In the genomic region with DNA sequence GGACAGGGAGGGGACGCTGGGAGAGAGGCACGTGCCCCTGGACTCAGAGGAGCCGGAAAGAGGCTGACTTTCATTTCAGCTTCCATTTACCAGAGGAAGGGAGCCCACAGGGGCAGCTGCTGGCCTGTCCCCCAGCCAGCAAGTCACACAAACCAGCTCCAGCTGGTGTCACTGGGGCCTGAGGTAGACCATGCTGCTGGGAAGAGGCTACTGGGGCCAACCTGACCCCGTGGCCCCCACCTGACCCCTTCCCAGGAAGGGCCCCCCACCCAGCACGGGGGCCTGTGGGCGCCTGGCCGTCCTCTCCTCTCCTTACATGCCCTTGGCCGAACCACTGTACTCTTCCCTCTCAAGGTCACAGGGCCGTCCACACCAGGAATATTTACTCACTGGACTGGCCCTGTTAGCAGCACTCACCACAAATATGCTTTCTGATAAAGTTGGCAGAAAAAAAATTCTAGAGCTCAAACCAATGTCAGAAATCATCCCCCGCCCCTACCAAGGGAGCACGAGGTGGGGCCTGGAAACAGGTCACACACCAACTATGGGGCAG, we compare ENCODE assay signal across 1 cellular context.
A peak's percentile ranks its signal among the peaks of the same experiment; 100 is the strongest.
TF ChIP-seq lines count a peak whose summit lies in the region.

No MANE protein-coding gene starts in this region.

TF ChIP-seq in HepG2, 621 proteins besides CTCF, POLR2A, EP300 and RAD21 (continued from another document and continues in another):
- TF ChIP-seq JDP2 (CRISPR knock-in tag; IDR thresholded peaks at IDR 0.05; ENCODE audit: borderline replicate concordance) (no peak), DR1 (CRISPR knock-in tag; IDR thresholded peaks at IDR 0.05) (no peak), TBX2 (CRISPR knock-in tag; IDR thresholded peaks at IDR 0.05; ENCODE audit: borderline replicate concordance) (peak; percentile 28), RFX3 (CRISPR knock-in tag; IDR thresholded peaks at IDR 0.05) (no peak), SMARCE1 (IDR thresholded peaks at IDR 0.05; ENCODE audit: borderline replicate concordance) (no peak), YEATS2 (CRISPR knock-in tag; IDR thresholded peaks at IDR 0.05; ENCODE audit: borderline replicate concordance) (no peak), BORCS8-MEF2B (CRISPR knock-in tag; IDR thresholded peaks at IDR 0.05) (no peak; the same call in none of the 2 replicates), RFX5 (IDR thresholded peaks at IDR 0.05; ENCODE audit: low read depth, low read length) (no peak), SATB2 (CRISPR knock-in tag; IDR thresholded peaks at IDR 0.05) (no peak), FOXA3 (CRISPR knock-in tag; IDR thresholded peaks at IDR 0.05) (peak; percentile 81), IRX3 (CRISPR knock-in tag; IDR thresholded peaks at IDR 0.05; ENCODE audit: borderline replicate concordance, low read depth) (no peak), CREB1 (IDR thresholded peaks at IDR 0.05) (no peak), CREB1 (CRISPR knock-in tag; IDR thresholded peaks at IDR 0.05) (peak; percentile 73; the same call in 1 of the 2 replicates), ZNF484 (CRISPR knock-in tag; IDR thresholded peaks at IDR 0.05; ENCODE audit: borderline replicate concordance, low read depth) (no peak), POGZ (CRISPR knock-in tag; IDR thresholded peaks at IDR 0.05) (peak; percentile 38; the same call in 1 of the 2 replicates), ZNF713 (CRISPR knock-in tag; IDR thresholded peaks at IDR 0.05) (no peak), ZNF724P (CRISPR knock-in tag; IDR thresholded peaks at IDR 0.05; ENCODE audit: borderline replicate concordance) (no peak), ATF7-NPFF (CRISPR knock-in tag; IDR thresholded peaks at IDR 0.05; ENCODE audit: low read depth) (no peak), HNF1A (IDR thresholded peaks at IDR 0.05; ENCODE audit: low read depth) (0 out of 2 replicates have a peak, but pooled peaks have one; percentile 25), HNF1A (CRISPR knock-in tag; IDR thresholded peaks at IDR 0.05; ENCODE audit: borderline replicate concordance) (no peak), PRDM4 (CRISPR knock-in tag; IDR thresholded peaks at IDR 0.05; ENCODE audit: borderline replicate concordance) (no peak), ELF3 (CRISPR knock-in tag; IDR thresholded peaks at IDR 0.05) (peak; percentile 55), NFYB (CRISPR knock-in tag; IDR thresholded peaks at IDR 0.05) (no peak), PHF8 (CRISPR knock-in tag; IDR thresholded peaks at IDR 0.05) (no peak; the same call in 1 of the 2 replicates), NKX3-1 (CRISPR knock-in tag; IDR thresholded peaks at IDR 0.05) (no peak), ZNF703 (CRISPR knock-in tag; IDR thresholded peaks at IDR 0.05; ENCODE audit: borderline replicate concordance) (no peak), ZNF660 (CRISPR knock-in tag; IDR thresholded peaks at IDR 0.05; ENCODE audit: borderline replicate concordance, low read depth) (no peak), ZNF737 (CRISPR knock-in tag; IDR thresholded peaks at IDR 0.05; ENCODE audit: borderline replicate concordance) (no peak), ZNF557 (CRISPR knock-in tag; IDR thresholded peaks at IDR 0.05) (no peak), ZNF589 (CRISPR knock-in tag; conservative IDR thresholded peaks at IDR 0.05) (no peak), NR2F2 (IDR thresholded peaks at IDR 0.05; ENCODE audit: borderline replicate concordance, low read depth) (peak; percentile 77; the same call in 1 of the 2 replicates), MXD3 (CRISPR knock-in tag; IDR thresholded peaks at IDR 0.05) (no peak), AGO1 (IDR thresholded peaks at IDR 0.05; ENCODE audit: low read depth, low read length, poor library complexity, severe bottlenecking) (no peak), ZNF451 (CRISPR knock-in tag; IDR thresholded peaks at IDR 0.05) (no peak), DZIP1 (CRISPR knock-in tag; IDR thresholded peaks at IDR 0.05) (no peak), ZSCAN21 (CRISPR knock-in tag; IDR thresholded peaks at IDR 0.05; ENCODE audit: borderline replicate concordance) (no peak; the same call in 1 of the 2 replicates), IKZF5 (CRISPR knock-in tag; IDR thresholded peaks at IDR 0.05) (peak; percentile 77; the same call in 1 of the 2 replicates), HMGA1 (CRISPR knock-in tag; conservative IDR thresholded peaks at IDR 0.05) (no peak), TCF7 (IDR thresholded peaks at IDR 0.05; ENCODE audit: low read depth) (no peak), ZSCAN9 (CRISPR knock-in tag; IDR thresholded peaks at IDR 0.05; ENCODE audit: borderline replicate concordance) (peak; percentile 76; the same call in 1 of the 2 replicates), SP140L (CRISPR knock-in tag; IDR thresholded peaks at IDR 0.05; ENCODE audit: borderline replicate concordance) (0 out of 2 replicates have a peak, but pooled peaks have one; percentile 39), ZNF672 (CRISPR knock-in tag; IDR thresholded peaks at IDR 0.05) (no peak), ZNF501 (CRISPR knock-in tag; IDR thresholded peaks at IDR 0.05) (no peak), ZBTB1 (CRISPR knock-in tag; IDR thresholded peaks at IDR 0.05; ENCODE audit: borderline replicate concordance) (no peak), ZNF850 (CRISPR knock-in tag; conservative IDR thresholded peaks at IDR 0.05) (no peak), SIN3B (IDR thresholded peaks at IDR 0.05; ENCODE audit: low read length) (no peak), TAF15 (IDR thresholded peaks at IDR 0.05; ENCODE audit: low read depth, low read length, poor library complexity, severe bottlenecking) (no peak)
- TF ChIP-seq, protein P1, sequence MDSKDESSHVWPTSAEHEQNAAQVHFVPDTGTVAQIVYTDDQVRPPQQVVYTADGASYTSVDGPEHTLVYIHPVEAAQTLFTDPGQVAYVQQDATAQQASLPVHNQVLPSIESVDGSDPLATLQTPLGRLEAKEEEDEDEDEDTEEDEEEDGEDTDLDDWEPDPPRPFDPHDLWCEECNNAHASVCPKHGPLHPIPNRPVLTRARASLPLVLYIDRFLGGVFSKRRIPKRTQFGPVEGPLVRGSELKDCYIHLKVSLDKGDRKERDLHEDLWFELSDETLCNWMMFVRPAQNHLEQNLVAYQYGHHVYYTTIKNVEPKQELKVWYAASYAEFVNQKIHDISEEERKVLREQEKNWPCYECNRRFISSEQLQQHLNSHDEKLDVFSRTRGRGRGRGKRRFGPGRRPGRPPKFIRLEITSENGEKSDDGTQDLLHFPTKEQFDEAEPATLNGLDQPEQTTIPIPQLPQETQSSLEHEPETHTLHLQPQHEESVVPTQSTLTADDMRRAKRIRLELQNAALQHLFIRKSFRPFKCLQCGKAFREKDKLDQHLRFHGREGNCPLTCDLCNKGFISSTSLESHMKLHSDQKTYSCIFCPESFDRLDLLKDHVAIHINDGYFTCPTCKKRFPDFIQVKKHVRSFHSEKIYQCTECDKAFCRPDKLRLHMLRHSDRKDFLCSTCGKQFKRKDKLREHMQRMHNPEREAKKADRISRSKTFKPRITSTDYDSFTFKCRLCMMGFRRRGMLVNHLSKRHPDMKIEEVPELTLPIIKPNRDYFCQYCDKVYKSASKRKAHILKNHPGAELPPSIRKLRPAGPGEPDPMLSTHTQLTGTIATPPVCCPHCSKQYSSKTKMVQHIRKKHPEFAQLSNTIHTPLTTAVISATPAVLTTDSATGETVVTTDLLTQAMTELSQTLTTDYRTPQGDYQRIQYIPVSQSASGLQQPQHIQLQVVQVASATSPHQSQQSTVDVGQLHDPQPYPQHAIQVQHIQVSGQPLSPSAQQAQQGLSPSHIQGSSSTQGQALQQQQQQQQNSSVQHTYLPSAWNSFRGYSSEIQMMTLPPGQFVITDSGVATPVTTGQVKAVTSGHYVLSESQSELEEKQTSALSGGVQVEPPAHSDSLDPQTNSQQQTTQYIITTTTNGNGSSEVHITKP (CRISPR knock-in tag; IDR thresholded peaks at IDR 0.05; ENCODE audit: low read depth) = no peak; the same call in 1 of the 2 replicates
- TF ChIP-seq, protein P2, sequence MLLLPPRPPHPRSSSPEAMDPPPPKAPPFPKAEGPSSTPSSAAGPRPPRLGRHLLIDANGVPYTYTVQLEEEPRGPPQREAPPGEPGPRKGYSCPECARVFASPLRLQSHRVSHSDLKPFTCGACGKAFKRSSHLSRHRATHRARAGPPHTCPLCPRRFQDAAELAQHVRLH (CRISPR knock-in tag; IDR thresholded peaks at IDR 0.05; ENCODE audit: borderline replicate concordance, low read depth) = no peak; the same call in 1 of the 2 replicates
- TF ChIP-seq, protein P3, sequence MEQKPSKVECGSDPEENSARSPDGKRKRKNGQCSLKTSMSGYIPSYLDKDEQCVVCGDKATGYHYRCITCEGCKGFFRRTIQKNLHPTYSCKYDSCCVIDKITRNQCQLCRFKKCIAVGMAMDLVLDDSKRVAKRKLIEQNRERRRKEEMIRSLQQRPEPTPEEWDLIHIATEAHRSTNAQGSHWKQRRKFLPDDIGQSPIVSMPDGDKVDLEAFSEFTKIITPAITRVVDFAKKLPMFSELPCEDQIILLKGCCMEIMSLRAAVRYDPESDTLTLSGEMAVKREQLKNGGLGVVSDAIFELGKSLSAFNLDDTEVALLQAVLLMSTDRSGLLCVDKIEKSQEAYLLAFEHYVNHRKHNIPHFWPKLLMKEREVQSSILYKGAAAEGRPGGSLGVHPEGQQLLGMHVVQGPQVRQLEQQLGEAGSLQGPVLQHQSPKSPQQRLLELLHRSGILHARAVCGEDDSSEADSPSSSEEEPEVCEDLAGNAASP (CRISPR knock-in tag; IDR thresholded peaks at IDR 0.05; ENCODE audit: borderline replicate concordance) = peak; percentile 98
